Comparison of ENCODE assay signal across 12 cellular contexts in the genomic region with DNA sequence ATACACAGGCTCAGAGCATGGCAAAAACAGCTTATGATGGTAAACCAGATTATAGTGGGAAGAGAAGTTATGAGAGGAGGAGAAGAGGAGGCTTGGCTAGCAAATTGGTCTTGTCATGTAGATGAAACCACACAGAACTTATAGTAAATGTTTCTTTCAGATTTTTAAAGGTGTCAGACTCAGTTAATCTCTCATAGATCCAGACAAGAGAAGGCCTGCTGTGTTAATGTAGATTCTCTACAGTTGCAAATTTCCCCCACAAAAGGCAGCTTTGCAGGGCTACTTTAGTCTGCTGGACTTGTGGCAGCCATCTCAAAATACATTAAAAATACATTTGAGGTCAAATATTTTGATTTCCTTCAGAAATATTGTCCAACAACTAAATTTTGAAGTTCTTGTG.
A peak's percentile ranks its signal among the peaks of the same experiment; 100 is the strongest.
DNase-seq lines count a peak whose midpoint lies in the region; TF ChIP-seq lines count a peak whose summit lies in the region.
"Had no signal": no experiment of that assay in that cellular context is flagged by ENCODE, and none has a peak within 500 bp of the region (broad histone marks: within the 10 kb centered on the region; RNA-seq: fewer than 3 reads in every experiment).

No MANE protein-coding gene starts in this region.

- CTCF ChIA-PET in Caco-2 (lab: Charles Lee): no interaction called here

- no peak overlapping the region for H3K9ac ChIP-seq in iPS-18a (ENCODE audit: low read length)

- H3K9me3 Mint-ChIP-seq in endothelial cell (ENCODE audit: unreplicated experiment): no peaks in the 10 kb centered on the region
- H3K9me3 Mint-ChIP-seq in Caco-2 (ENCODE audit: unreplicated experiment): peaks cover 29% of the 10 kb centered on the region

- no peak overlapping the region for H3K27ac ChIP-seq in iPS-18a (ENCODE audit: low read length)

- H3K27me3 Mint-ChIP-seq in endothelial cell (ENCODE audit: unreplicated experiment) (peaks cover 6% of the 10 kb centered on the region), Caco-2 (ENCODE audit: insufficient read depth, unreplicated experiment) (no peaks in the 10 kb centered on the region)

- H3K4me3 Mint-ChIP-seq in endothelial cell (ENCODE audit: unreplicated experiment) (no peak overlapping the region), Caco-2 (ENCODE audit: unreplicated experiment) (no peak overlapping the region)
- H3K4me3 Mint-ChIP-seq: CD14-positive monocyte; CD8-positive, alpha-beta T cell had no signal

- no peak overlapping the region for H3K4me3 ChIP-seq in HAP-1
- peak overlapping the region; percentile 11 for H3K4me3 ChIP-seq in iPS-18a (ENCODE audit: low read length)
- no peak overlapping the region for H3K4me3 ChIP-seq in Caco-2 (ENCODE audit: low read depth, low read length)

- H3K36me3 Mint-ChIP-seq in endothelial cell (ENCODE audit: low read depth, unreplicated experiment): no peaks in the 10 kb centered on the region
- no peaks in the 10 kb centered on the region for H3K36me3 Mint-ChIP-seq in Caco-2 (ENCODE audit: insufficient read depth, unreplicated experiment)
- H3K36me3 Mint-ChIP-seq: CD14-positive monocyte; CD8-positive, alpha-beta T cell had no signal

- intact Hi-C loops in Caco-2 (cut with micrococcal nuclease; ENCODE audit: unreplicated experiment): no loop called here

- no peaks in the 10 kb centered on the region for H3K36me3 ChIP-seq in HAP-1 (replicated peaks)
- H3K36me3 ChIP-seq in iPS-18a (ENCODE audit: control insufficient read depth, low read depth, low read length): no peaks in the 10 kb centered on the region
- no peaks in the 10 kb centered on the region for H3K36me3 ChIP-seq in Caco-2 (ENCODE audit: control insufficient read depth, insufficient read depth, low read length)

- POLR2A ChIA-PET in Caco-2 (lab: Charles Lee): no interaction called here

- H3K9me3 ChIP-seq in HAP-1 (0 out of 2 replicates have a peak, but pooled peaks cover 3% of the 10 kb centered on the region), iPS-18a (ENCODE audit: control insufficient read depth, low read depth, low read length) (no peaks in the 10 kb centered on the region), Caco-2 (peaks cover 5% of the 10 kb centered on the region; the same call in 1 of the 2 replicates)

- H3K27me3 ChIP-seq in HAP-1 (ENCODE audit: low read depth): no peaks in the 10 kb centered on the region
- no peaks in the 10 kb centered on the region for H3K27me3 ChIP-seq in iPS-18a (ENCODE audit: control insufficient read depth, insufficient read depth, low read length)
- H3K27me3 ChIP-seq in Caco-2 (replicated peaks; ENCODE audit: control insufficient read depth, insufficient read depth, low read length): no peaks in the 10 kb centered on the region

- TF ChIP-seq CTCF in endothelial cell (IDR thresholded peaks at IDR 0.05; ENCODE audit: unreplicated experiment): no peak
- TF ChIP-seq CTCF in Caco-2 (IDR thresholded peaks at IDR 0.05; ENCODE audit: insufficient read depth in 1 of 2, low read depth in 1 of 2, low read length in 1 of 2, severe bottlenecking in 1 of 2, unreplicated experiment in 1 of 2): no peak

- in situ Hi-C loops in HAP-1 (cut with MboI; ENCODE audit: low sequenced_read_pairs): no loop called here

- H3K4me1 Mint-ChIP-seq in endothelial cell (ENCODE audit: unreplicated experiment) (no peaks in the 10 kb centered on the region), Caco-2 (ENCODE audit: low read depth, unreplicated experiment) (peaks cover 26% of the 10 kb centered on the region)
- H3K4me1 Mint-ChIP-seq: CD14-positive monocyte had no signal

- H3K27ac Mint-ChIP-seq in endothelial cell (ENCODE audit: unreplicated experiment) (no peak overlapping the region), Caco-2 (ENCODE audit: unreplicated experiment) (no peak overlapping the region)
- H3K27ac Mint-ChIP-seq: CD14-positive monocyte; CD8-positive, alpha-beta T cell had no signal

- H3K4me1 ChIP-seq in HAP-1 (peaks cover 23% of the 10 kb centered on the region), iPS-18a (ENCODE audit: control insufficient read depth, low read depth, low read length) (peaks cover 14% of the 10 kb centered on the region), Caco-2 (peaks cover 37% of the 10 kb centered on the region)

- BruUV-seq in Caco-2 (replicated peaks; lab: Mats Ljungman, UMichigan): no TSS peak

- DNase-seq in HAP-1 (ENCODE audit: low spot score in 2 of 2): peak; percentile 61 to 95
- peak; percentile 10 for DNase-seq in SK-N-DZ (ENCODE audit: low spot score)
- no peak for DNase-seq in endothelial cell (ENCODE audit: low spot score)
- DNase-seq in NCI-H524 treated with DMSO at 0.1 percent for 48 hours (lab: John Stamatoyannopoulos, UW): no peak
- DNase-seq in NCI-H748 (lab: John Stamatoyannopoulos, UW; ENCODE audit: unreplicated experiment): no peak
- no peak for DNase-seq in Caco-2
- DNase-seq: CD8-positive, alpha-beta T cell; COR-L47; DND-41; GF-D8 had no signal

Comparison
In these comparisons a context has a peak if more than half of its experiments do, and no peak if none do; other contexts are left out.
1. DNase-seq: peak in HAP-1 (2 of 2) and SK-N-DZ (single experiment); none in endothelial cell (single experiment), NCI-H524 treated with DMSO at 0.1 percent for 48 hours (single experiment), NCI-H748 (single experiment) and Caco-2 (0 of 2).